In genomic region chr19:30695171-30695875, GRCh38 we compare ENCODE assay signal across 17 cellular contexts.
A peak's percentile ranks its signal among the peaks of the same experiment; 100 is the strongest.
DNase-seq lines count a peak whose midpoint lies in the region; ATAC-seq, FAIRE-seq and TF ChIP-seq lines count a peak whose summit lies in the region.
"Had no signal": no experiment of that assay in that cellular context is flagged by ENCODE, and none has a peak within 500 bp of the region (broad histone marks: within the 10 kb centered on the region; RNA-seq: fewer than 3 reads in every experiment).

No MANE protein-coding gene starts in this region.

- no peaks in the 10 kb centered on the region for H4K20me1 ChIP-seq in H1 (replicated peaks in 1 of 2; ENCODE audit: control insufficient read depth in 1 of 2, insufficient read depth in 2 of 2, low read length in 2 of 2)
- H4K20me1 ChIP-seq in smooth muscle cell (ENCODE audit: low read depth), result no peaks in the 10 kb centered on the region

- H2BK20ac ChIP-seq in H1 (ENCODE audit: low read length), result peak overlapping the region; percentile 55; the same call in 1 of the 2 replicates

- H3K9me3 ChIP-seq in H1 (ENCODE audit: insufficient read depth in 2 of 2, low read depth in 1 of 2, low read length in 1 of 2) (no peaks in the 10 kb centered on the region), smooth muscle cell (replicated peaks; ENCODE audit: low read depth) (no peaks in the 10 kb centered on the region)
- H3K9me3 ChIP-seq: ascending aorta had no signal

- H3K79me1 ChIP-seq in H1 (ENCODE audit: low read depth, low read length), result 0 out of 2 replicates have a peak, but pooled peaks cover 2% of the 10 kb centered on the region

- H3K9ac ChIP-seq in H1 (replicated peaks in 1 of 4; ENCODE audit: extremely low read depth in 1 of 4, low read depth in 3 of 4, low read length in 3 of 4) (no peak overlapping the region), smooth muscle cell (ENCODE audit: low read depth) (no peak overlapping the region)

- no peak overlapping the region for H3K4ac ChIP-seq in H1 (replicated peaks; ENCODE audit: insufficient read length, low read depth, low read length)

- WGBS in H1 (ENCODE audit: extremely low coverage in 1 of 2, insufficient coverage in 1 of 2, insufficient read length in 1 of 2, insufficient replicate concordance in 2 of 2, low coverage in 1 of 2, low lambda C conversion rate in 2 of 2, missing lambda C conversion rate in 1 of 2), 2 experiments, result 50% methylated on average over 8 of the region's 8 CpGs; no CpG with 5 or more reads in 1 of the 2 experiments
- 57% methylated on average over 8 of the region's 8 CpGs for WGBS in smooth muscle cell (ENCODE audit: low lambda C conversion rate)

- no peak for DNase-seq in activated naive CD4-positive, alpha-beta T cell treated with anti-CD3 and anti-CD28 coated beads, Interleukin-2, amount 50 U/mL, for 16 hours
- peak; percentile 11 for DNase-seq in M059J (ENCODE audit: low read depth)
- peak in 1 of 2 experiments; percentile 72 for DNase-seq in H1 (ENCODE audit: low read depth in 1 of 2, low spot score in 2 of 2)
- DNase-seq in smooth muscle cell (lab: John Stamatoyannopoulos, UW; ENCODE audit: unreplicated experiment), result no peak
- DNase-seq in NCI-H1417 (lab: John Stamatoyannopoulos, UW), result no peak
- no peak for DNase-seq in DMS114 treated with DMSO at 0.1 percent for 48 hours (lab: John Stamatoyannopoulos, UW; ENCODE audit: unreplicated experiment)
- DNase-seq: activated B cell treated with CpG ODN at 0.5 μM for 24 hours, activated gamma-delta T cell, cortex of kidney, hippocampal formation, NCI-H1436, NCI-H226, substantia nigra had no signal

- peak; percentile 56 to 68 for TF ChIP-seq RAD21 in H1 (IDR thresholded peaks at IDR 0.05 in 1 of 2, conservative IDR thresholded peaks at IDR 0.05 in 1 of 2; ENCODE audit: low read depth in 2 of 2, low read length in 2 of 2)

- TF ChIP-seq EP300 in H1 (IDR thresholded peaks at IDR 0.05; ENCODE audit: borderline replicate concordance in 1 of 2, low read depth in 2 of 2, low read length in 2 of 2), result no peak

- CTCF ChIA-PET in H1 (lab: Charles Lee; ENCODE audit: partially characterized antibody), result interaction anchor here (0.6 to 5.8 kb wide), 16 partner anchors 9 to 247 kb away, joined by 3 to 41 read pairs (median 9); no protein-coding TSS in a partner anchor

- H3K36me3 Mint-ChIP-seq in activated naive CD4-positive, alpha-beta T cell treated with anti-CD3 and anti-CD28 coated beads, Interleukin-2, amount 50 U/mL, for 24 hours, result no peaks in the 10 kb centered on the region
- H3K36me3 Mint-ChIP-seq: IgD-negative memory B cell had no signal

- H3K36me3 ChIP-seq in H1 (ENCODE audit: control insufficient read depth in 2 of 4, insufficient read depth in 4 of 4, low read length in 3 of 4) (no peaks in the 10 kb centered on the region), smooth muscle cell (ENCODE audit: low read depth) (no peaks in the 10 kb centered on the region)
- H3K36me3 ChIP-seq: ascending aorta had no signal

- 0 out of 2 replicates have a peak overlapping the region, but pooled peaks have one; percentile 46 for H2BK15ac ChIP-seq in H1 (ENCODE audit: low read length)

- H4K8ac ChIP-seq in H1 (ENCODE audit: extremely low read depth, insufficient read depth, low read length), result no peak overlapping the region

- peak overlapping the region; percentile 14 for H3K27ac Mint-ChIP-seq in activated naive CD4-positive, alpha-beta T cell treated with anti-CD3 and anti-CD28 coated beads, Interleukin-2, amount 50 U/mL, for 24 hours
- H3K27ac Mint-ChIP-seq: activated B cell treated with CpG ODN at 0.5 μM for 24 hours, IgD-negative memory B cell had no signal

- H3K27me3 Mint-ChIP-seq in activated naive CD4-positive, alpha-beta T cell treated with anti-CD3 and anti-CD28 coated beads, Interleukin-2, amount 50 U/mL, for 24 hours, result peaks cover 17% of the 10 kb centered on the region

- H3K56ac ChIP-seq in H1 (replicated peaks; ENCODE audit: insufficient read length, low read depth, low read length), result no peak overlapping the region

- TF ChIP-seq POLR2A in H1 (IDR thresholded peaks at IDR 0.05; ENCODE audit: control extremely low read depth in 1 of 2, low read depth in 2 of 2, low read length in 2 of 2), result no peak

- H2BK5ac ChIP-seq in H1 (ENCODE audit: low read depth, low read length), result no peak overlapping the region

- H3K4me1 Mint-ChIP-seq in activated naive CD4-positive, alpha-beta T cell treated with anti-CD3 and anti-CD28 coated beads, Interleukin-2, amount 50 U/mL, for 24 hours, result peaks cover 14% of the 10 kb centered on the region
- H3K4me1 Mint-ChIP-seq: activated B cell treated with CpG ODN at 0.5 μM for 24 hours, IgD-negative memory B cell had no signal

- H3K4me1 ChIP-seq in H1 (replicated peaks in 1 of 4; ENCODE audit: control insufficient read depth in 3 of 4, insufficient read depth in 4 of 4, low read length in 3 of 4), result peaks cover 0 to 8% (median 6%) of the 10 kb centered on the region in 4 experiments; a peak in 3 of 7 replicates
- no peaks in the 10 kb centered on the region for H3K4me1 ChIP-seq in smooth muscle cell (ENCODE audit: low read depth)
- H3K4me1 ChIP-seq: ascending aorta had no signal

- H2AFZ ChIP-seq in H1 (ENCODE audit: low read length) (0 out of 2 replicates have a peak overlapping the region, but pooled peaks have one; percentile 31), smooth muscle cell (ENCODE audit: low read depth) (no peak overlapping the region)

- H3K23ac ChIP-seq in H1 (ENCODE audit: insufficient read length), result no peak overlapping the region

- no peak overlapping the region for H4K91ac ChIP-seq in H1 (replicated peaks; ENCODE audit: insufficient read length, low read length)

- no peaks in the 10 kb centered on the region for H3F3A ChIP-seq in smooth muscle cell (ENCODE audit: low read depth)

- H3K27me3 ChIP-seq in H1 (replicated peaks in 1 of 4; ENCODE audit: control insufficient read depth in 3 of 4, extremely low read depth in 1 of 4, insufficient read depth in 3 of 4, low read length in 3 of 4) (no peaks in the 10 kb centered on the region), smooth muscle cell (ENCODE audit: low read depth) (no peaks in the 10 kb centered on the region)
- H3K27me3 ChIP-seq: ascending aorta had no signal

- H3K18ac ChIP-seq in H1 (ENCODE audit: extremely low read depth, low read length), result no peak overlapping the region

- FAIRE-seq in H1 (lab: Jason Lieb, UNC), result no peak

- no peaks in the 10 kb centered on the region for H3K23me2 ChIP-seq in H1 (ENCODE audit: low read depth, low read length)

- H3K27ac ChIP-seq in H1 (ENCODE audit: low read depth, low read length), result no peak overlapping the region
- no peak overlapping the region for H3K27ac ChIP-seq in smooth muscle cell (ENCODE audit: low read depth)
- H3K27ac ChIP-seq: ascending aorta had no signal

- H3K79me2 ChIP-seq in H1 (ENCODE audit: control insufficient read depth in 1 of 2, insufficient read depth in 2 of 2, low read length in 2 of 2) (no peaks in the 10 kb centered on the region), smooth muscle cell (ENCODE audit: low read depth) (no peaks in the 10 kb centered on the region)

- H3K4me2 ChIP-seq in H1 (ENCODE audit: insufficient read depth in 1 of 2, low read depth in 2 of 2, low read length in 2 of 2), result no peak overlapping the region
- H3K4me2 ChIP-seq in smooth muscle cell, result no peak overlapping the region

- ATAC-seq in HG03159 (IDR thresholded peaks at IDR 0.05; ENCODE audit: unreplicated experiment), result no peak

- TF ChIP-seq CTCF in H1 (IDR thresholded peaks at IDR 0.05; ENCODE audit: control extremely low read depth in 1 of 3, insufficient read depth in 1 of 3, low read depth in 1 of 3, low read length in 3 of 3) (peak; percentile 61 to 73 (median 70)), smooth muscle cell (IDR thresholded peaks at IDR 0.05; ENCODE audit: borderline replicate concordance, insufficient read depth, poor library complexity, severe bottlenecking) (peak; percentile 27)

- H3K14ac ChIP-seq in H1 (ENCODE audit: insufficient read length), result no peak overlapping the region

- H3K4me3 ChIP-seq in H1 (ENCODE audit: extremely low read depth in 1 of 4, insufficient read depth in 2 of 4, low read depth in 3 of 4, low read length in 4 of 4) (no peak overlapping the region), smooth muscle cell (no peak overlapping the region)
- H3K4me3 ChIP-seq: ascending aorta had no signal

- no peak overlapping the region for H4K5ac ChIP-seq in H1 (ENCODE audit: insufficient read length, low read depth, low read length)

- POLR2A ChIA-PET in H1 (lab: Charles Lee; ENCODE audit: partially characterized antibody), result interaction anchor here (1.5 kb wide), 1 partner anchor 24 kb away, joined by 4 read pairs; no protein-coding TSS in a partner anchor

- no peak overlapping the region for H2AK5ac ChIP-seq in H1 (ENCODE audit: low read depth, low read length)

- no peak overlapping the region for H3K4me3 Mint-ChIP-seq in activated naive CD4-positive, alpha-beta T cell treated with anti-CD3 and anti-CD28 coated beads, Interleukin-2, amount 50 U/mL, for 24 hours
- H3K4me3 Mint-ChIP-seq: activated B cell treated with CpG ODN at 0.5 μM for 24 hours, IgD-negative memory B cell had no signal

- no peaks in the 10 kb centered on the region for H3K9me3 Mint-ChIP-seq in activated naive CD4-positive, alpha-beta T cell treated with anti-CD3 and anti-CD28 coated beads, Interleukin-2, amount 50 U/mL, for 24 hours
- H3K9me3 Mint-ChIP-seq: activated B cell treated with CpG ODN at 0.5 μM for 24 hours had no signal

- H2BK120ac ChIP-seq in H1 (replicated peaks; ENCODE audit: low read depth, low read length), result no peak overlapping the region

- H2BK12ac ChIP-seq in H1 (ENCODE audit: low read depth, low read length), result peak overlapping the region; percentile 88; the same call in 1 of the 2 replicates

TF ChIP-seq in H1, 55 proteins besides CTCF, POLR2A, EP300 and RAD21:
- TF ChIP-seq GABPA (IDR thresholded peaks at IDR 0.05; ENCODE audit: borderline replicate concordance, insufficient read depth, low read length) (no peak), CEBPB (IDR thresholded peaks at IDR 0.05; ENCODE audit: low read depth, low read length) (no peak), KDM1A (IDR thresholded peaks at IDR 0.05; ENCODE audit: borderline replicate concordance, low read length) (peak; percentile 97), YY1 (IDR thresholded peaks at IDR 0.05; ENCODE audit: low read depth, low read length) (0 out of 2 replicates have a peak, but pooled peaks have one; percentile 20), SIRT6 (IDR thresholded peaks at IDR 0.05; ENCODE audit: low read length) (no peak), PHF8 (conservative IDR thresholded peaks at IDR 0.05; ENCODE audit: low read depth, low read length) (no peak), HDAC6 (IDR thresholded peaks at IDR 0.05; ENCODE audit: low read depth, low read length) (no peak)
- TF ChIP-seq, protein P1, sequence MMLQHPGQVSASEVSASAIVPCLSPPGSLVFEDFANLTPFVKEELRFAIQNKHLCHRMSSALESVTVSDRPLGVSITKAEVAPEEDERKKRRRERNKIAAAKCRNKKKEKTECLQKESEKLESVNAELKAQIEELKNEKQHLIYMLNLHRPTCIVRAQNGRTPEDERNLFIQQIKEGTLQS (IDR thresholded peaks at IDR 0.05; ENCODE audit: insufficient read depth, low read depth, low read length), result no peak
